ENCODE assay signal across 9 cellular contexts in genomic region chr15:64209680-64210334, GRCh38. TPM values are rescaled to one million over a fixed set of nuclear protein-coding genes. Genes with fewer than 3 reads are reported as not detected.
DNase-seq lines count a peak whose midpoint lies in the region; TF ChIP-seq lines count a peak whose summit lies in the region.
"Had no signal": no experiment of that assay in that cellular context is flagged by ENCODE, and none has a peak within 500 bp of the region (broad histone marks: within the 10 kb centered on the region; RNA-seq: fewer than 3 reads in every experiment).

No MANE protein-coding gene starts in this region.

- H3K9ac ChIP-seq in endodermal cell (ENCODE audit: extremely low read depth, low read length, poor library complexity, severe bottlenecking), result no peak overlapping the region

- H3K27me3 Mint-ChIP-seq in endodermal cell (ENCODE audit: insufficient read depth), result no peaks in the 10 kb centered on the region
- H3K27me3 Mint-ChIP-seq in T-helper 2 cell treated with Interferon-gamma antibody and Interleukin-4, amounts not matched to agents 5 μg/mL and 100 μg/mL, for 36 hours (ENCODE audit: low read depth), result no peaks in the 10 kb centered on the region
- H3K27me3 Mint-ChIP-seq: IgD-negative memory B cell had no signal

- H3K27ac ChIP-seq in C4-2B (no peak overlapping the region), endodermal cell (ENCODE audit: low read depth, low read length) (no peak overlapping the region)

- H3K27ac Mint-ChIP-seq in endodermal cell, result no peak overlapping the region
- H3K27ac Mint-ChIP-seq in T-helper 2 cell treated with Interferon-gamma antibody and Interleukin-4, amounts not matched to agents 5 μg/mL and 100 μg/mL, for 36 hours, result no peak overlapping the region
- H3K27ac Mint-ChIP-seq: IgD-negative memory B cell had no signal

- H3K4me3 ChIP-seq in endodermal cell (ENCODE audit: low read length) (no peak overlapping the region), retinal pigment epithelial cell (ENCODE audit: low read length) (no peak overlapping the region)

- no peaks in the 10 kb centered on the region for H3K4me1 ChIP-seq in endodermal cell (ENCODE audit: control insufficient read depth, insufficient read depth, low read length)

- H3K9me3 ChIP-seq in endodermal cell (ENCODE audit: control insufficient read depth, low read length), result no peaks in the 10 kb centered on the region

- no peak overlapping the region for H3K4me3 Mint-ChIP-seq in endodermal cell
- H3K4me3 Mint-ChIP-seq in T-helper 2 cell treated with Interferon-gamma antibody and Interleukin-4, amounts not matched to agents 5 μg/mL and 100 μg/mL, for 36 hours, result no peak overlapping the region
- H3K4me3 Mint-ChIP-seq: IgD-negative memory B cell had no signal

- peaks cover 8% of the 10 kb centered on the region for H3K4me1 Mint-ChIP-seq in endodermal cell
- H3K4me1 Mint-ChIP-seq in T-helper 2 cell treated with Interferon-gamma antibody and Interleukin-4, amounts not matched to agents 5 μg/mL and 100 μg/mL, for 36 hours (ENCODE audit: low read depth), result peaks cover 26% of the 10 kb centered on the region
- H3K4me1 Mint-ChIP-seq: IgD-negative memory B cell had no signal

- TF ChIP-seq CTCF in C4-2B (conservative IDR thresholded peaks at IDR 0.05) (peak; percentile 77), endodermal cell (conservative IDR thresholded peaks at IDR 0.05) (peak; percentile 62), retinal pigment epithelial cell (conservative IDR thresholded peaks at IDR 0.05; ENCODE audit: low read depth, low read length) (peak; percentile 50)

- H3K36me3 ChIP-seq in endodermal cell (ENCODE audit: control insufficient read depth, insufficient read depth, low read length), result peaks cover 33% of the 10 kb centered on the region

- H3K9me3 Mint-ChIP-seq in endodermal cell, result no peaks in the 10 kb centered on the region
- H3K9me3 Mint-ChIP-seq in T-helper 2 cell treated with Interferon-gamma antibody and Interleukin-4, amounts not matched to agents 5 μg/mL and 100 μg/mL, for 36 hours, result no peaks in the 10 kb centered on the region
- H3K9me3 Mint-ChIP-seq: IgD-negative memory B cell had no signal

- H3K27me3 ChIP-seq in endodermal cell (ENCODE audit: control insufficient read depth, insufficient read depth, low read length, poor library complexity, severe bottlenecking), result no peaks in the 10 kb centered on the region

- peak; percentile 2 for DNase-seq in GM19240 (ENCODE audit: insufficient read length, low spot score)
- DNase-seq in NCI-H748 treated with DMSO at 0.1 percent for 48 hours (lab: John Stamatoyannopoulos, UW), result peak; percentile 13
- no peak for DNase-seq in endodermal cell
- DNase-seq in retinal pigment epithelial cell (ENCODE audit: low read depth), result no peak
- DNase-seq in T-helper 2 cell treated with Interferon-gamma antibody and Interleukin-4, amounts not matched to agents 5 μg/mL and 100 μg/mL, for 36 hours (ENCODE audit: low spot score), result no peak
- no peak for DNase-seq in activated effector memory CD4-positive, alpha-beta T cell treated with anti-CD3 and anti-CD28 coated beads, Interleukin-2, amount 50 U/mL, for 16 hours
- no peak for DNase-seq in stimulated activated CD4-positive, alpha-beta T cell treated with anti-CD3 and anti-CD28 coated beads, Interleukin-12 subunit alpha, Interleukin-12 subunit beta, amount 100 ng/mL, for 4 hours

- 74 to 90% methylated on average over 1 to 3 of the region's 3 CpGs for WGBS in endodermal cell (ENCODE audit: insufficient coverage in 1 of 2, insufficient read length in 1 of 2), 2 experiments

- peaks cover 16% of the 10 kb centered on the region for H3K36me3 Mint-ChIP-seq in endodermal cell (ENCODE audit: low read depth)
- H3K36me3 Mint-ChIP-seq in T-helper 2 cell treated with Interferon-gamma antibody and Interleukin-4, amounts not matched to agents 5 μg/mL and 100 μg/mL, for 36 hours (ENCODE audit: low read depth), result peaks cover 15% of the 10 kb centered on the region

RNA-seq across cellular contexts. Expression of gene PPIB, which starts 47.0 kb away (rescaled TPM):
- total RNA-seq in endodermal cell, result 100 to 1,000 TPM; 551 to 652 TPM
- 347 TPM for polyA plus RNA-seq in endodermal cell (2013, experiment 1 of 2)
- 348 TPM for polyA plus RNA-seq in endodermal cell (2013, experiment 2 of 2)

RNA-seq across cellular contexts. Expression of gene SNX22, which starts 58.3 kb away (rescaled TPM):
- total RNA-seq in endodermal cell, result 1 to 10 TPM; 1.6 to 2.6 TPM
- polyA plus RNA-seq in endodermal cell (2013, experiment 1 of 2), result 0.96 TPM
- polyA plus RNA-seq in endodermal cell (2013, experiment 2 of 2), result 1.1 TPM

Comparison
In these comparisons a context has a peak if more than half of its experiments do, and no peak if none do; other contexts are left out.
1. DNase-seq: peak in GM19240 (single experiment) and NCI-H748 treated with DMSO at 0.1 percent for 48 hours (single experiment); none in endodermal cell (single experiment), retinal pigment epithelial cell (single experiment), T-helper 2 cell treated with Interferon-gamma antibody and Interleukin-4, amounts not matched to agents 5 μg/mL and 100 μg/mL, for 36 hours (single experiment), activated effector memory CD4-positive, alpha-beta T cell treated with anti-CD3 and anti-CD28 coated beads, Interleukin-2, amount 50 U/mL, for 16 hours (single experiment) and stimulated activated CD4-positive, alpha-beta T cell treated with anti-CD3 and anti-CD28 coated beads, Interleukin-12 subunit alpha, Interleukin-12 subunit beta, amount 100 ng/mL, for 4 hours (single experiment).
2. Peak in every context shown above with its lines, with median percentiles within 50 percentile points of each other: CTCF ChIP-seq.